20 cellular contexts compared by ENCODE assay signal in the genomic region with DNA sequence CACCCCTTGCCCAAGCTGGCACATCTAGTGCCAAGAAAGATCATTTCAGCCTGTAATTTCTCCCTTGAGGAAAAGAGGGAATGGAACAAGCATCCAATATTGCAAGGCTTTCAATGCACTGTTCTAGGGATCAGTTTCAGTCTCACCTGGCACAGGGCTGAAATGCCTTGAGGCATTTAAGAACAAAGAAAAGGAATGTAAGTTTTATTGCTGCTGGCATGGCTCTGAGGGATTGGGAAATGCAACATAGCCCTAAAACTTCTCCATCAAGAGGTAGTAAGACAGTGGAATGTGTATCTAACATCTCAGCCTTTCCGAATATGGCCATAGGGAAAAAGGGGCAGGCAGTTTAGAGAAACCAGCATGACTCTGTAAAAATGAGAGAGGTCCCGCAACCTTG.
"Had no signal": no experiment of that assay in that cellular context is flagged by ENCODE, and none has a peak within 500 bp of the region (broad histone marks: within the 10 kb centered on the region; RNA-seq: fewer than 3 reads in every experiment).

No MANE protein-coding gene starts in this region.

- H3K4me3 Mint-ChIP-seq: activated B cell treated with CpG ODN at 0.5 μM for 24 hours; activated CD4-positive, alpha-beta T cell treated with anti-CD3 and anti-CD28 coated beads for 36 hours; activated naive CD8-positive, alpha-beta T cell; activated T-cell treated with anti-CD3 and anti-CD28 coated beads, Interleukin-2, amount 50 U/mL, for 4 hours; central memory CD8-positive, alpha-beta T cell; natural killer cell treated with Interleukin-12 subunit alpha and Interleukin-12 subunit beta and Interleukin-15 and Interleukin-18, amount 100 ng/mL, for 72 hours; stimulated activated naive CD8-positive, alpha-beta T cell treated with anti-CD3 and anti-CD28 coated beads, Interleukin-15, amount 100 ng/mL, for 72 hours had no signal

- H3K36me3 Mint-ChIP-seq: activated naive CD8-positive, alpha-beta T cell; natural killer cell treated with Interleukin-12 subunit alpha and Interleukin-12 subunit beta and Interleukin-15 and Interleukin-18, amount 100 ng/mL, for 72 hours had no signal

- ATAC-seq: activated CD4-positive, alpha-beta T cell treated with anti-CD3 and anti-CD28 coated beads for 36 hours; activated T-cell treated with anti-CD3 and anti-CD28 coated beads, Interleukin-2, amount 50 U/mL, for 4 hours; heart right ventricle; left ventricle myocardium superior; natural killer cell treated with Interleukin-12 subunit alpha and Interleukin-12 subunit beta and Interleukin-15 and Interleukin-18, amount 100 ng/mL, for 72 hours; right lobe of liver; stimulated activated naive CD8-positive, alpha-beta T cell treated with anti-CD3 and anti-CD28 coated beads, Interleukin-15, amount 100 ng/mL, for 72 hours had no signal

- H3K27ac Mint-ChIP-seq: activated B cell treated with CpG ODN at 0.5 μM for 24 hours; activated CD4-positive, alpha-beta T cell treated with anti-CD3 and anti-CD28 coated beads for 36 hours; activated naive CD8-positive, alpha-beta T cell; activated T-helper 2 cell treated with anti-CD3 and anti-CD28 coated beads, Interferon-gamma antibody, Interleukin-2, Interleukin-4, amounts not matched to agents 10 μg/mL and 5 μg/mL and 100 μg/mL, durations not matched to agents 14 hours and 24 hours and 36 hours; natural killer cell treated with Interleukin-12 subunit alpha and Interleukin-12 subunit beta and Interleukin-15 and Interleukin-18, amount 100 ng/mL, for 72 hours; stimulated activated naive CD8-positive, alpha-beta T cell treated with anti-CD3 and anti-CD28 coated beads, Interleukin-15, amount 100 ng/mL, for 72 hours had no signal

- H3K4me1 Mint-ChIP-seq: activated B cell treated with CpG ODN at 0.5 μM for 24 hours; activated CD4-positive, alpha-beta T cell treated with anti-CD3 and anti-CD28 coated beads for 36 hours; central memory CD8-positive, alpha-beta T cell; stimulated activated naive CD8-positive, alpha-beta T cell treated with anti-CD3 and anti-CD28 coated beads, Interleukin-15, amount 100 ng/mL, for 72 hours had no signal

- H3K27me3 Mint-ChIP-seq: activated B cell treated with CpG ODN at 0.5 μM for 24 hours; activated CD4-positive, alpha-beta T cell treated with anti-CD3 and anti-CD28 coated beads for 36 hours; activated naive CD8-positive, alpha-beta T cell; central memory CD8-positive, alpha-beta T cell; natural killer cell treated with Interleukin-12 subunit alpha and Interleukin-12 subunit beta and Interleukin-15 and Interleukin-18, amount 100 ng/mL, for 72 hours; stimulated activated naive CD8-positive, alpha-beta T cell treated with anti-CD3 and anti-CD28 coated beads, Interleukin-15, amount 100 ng/mL, for 72 hours had no signal

- DNase-seq: activated B cell treated with CpG ODN at 0.5 μM for 24 hours; activated CD4-positive, alpha-beta T cell treated with anti-CD3 and anti-CD28 coated beads for 36 hours; activated CD4-positive, alpha-beta T cell treated with anti-CD3 and anti-CD28 coated beads, Interleukin-2, amount 50 U/mL, for 4 hours; activated CD8-positive, alpha-beta memory T cell treated with anti-CD3 and anti-CD28 coated beads, Interleukin-2, amount 50 U/mL, for 48 hours; activated naive CD4-positive, alpha-beta T cell; activated T-cell treated with anti-CD3 and anti-CD28 coated beads, Interleukin-2, amount 50 U/mL, for 4 hours; heart right ventricle; left ventricle myocardium superior; mammary epithelial cell; midbrain; ovary; right lobe of liver; stimulated activated CD4-positive, alpha-beta T cell treated with anti-CD3 and anti-CD28 coated beads, Interleukin-1b, Interleukin-23, amount 100 ng/mL, for 48 hours; stimulated activated naive CD8-positive, alpha-beta T cell treated with anti-CD3 and anti-CD28 coated beads, Interleukin-15, amount 100 ng/mL, for 72 hours; T1000; tibial artery had no signal
